In the genomic region with DNA sequence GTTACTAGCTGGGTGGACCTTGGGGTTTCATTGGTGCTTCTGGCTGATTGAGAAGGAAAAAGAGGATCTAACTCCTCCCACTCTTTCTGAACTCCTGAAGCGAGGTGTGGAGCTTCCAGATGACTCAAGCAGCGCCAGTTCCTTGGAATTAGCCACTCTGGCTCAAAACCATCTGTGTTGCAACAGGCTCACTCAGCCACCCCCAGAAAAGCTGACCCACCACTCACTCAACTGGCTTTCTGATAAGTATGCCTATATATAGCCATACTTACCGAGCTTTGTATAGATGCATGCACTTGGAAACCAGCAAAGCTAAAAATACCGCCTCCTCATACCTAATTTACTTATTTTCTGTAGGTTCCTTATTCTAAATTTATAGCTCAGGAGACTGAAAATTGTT, we compare ENCODE assay signal across 13 cellular contexts.
DNase-seq lines count a peak whose midpoint lies in the region; ATAC-seq and TF ChIP-seq lines count a peak whose summit lies in the region.
"Had no signal": no experiment of that assay in that cellular context is flagged by ENCODE, and none has a peak within 500 bp of the region (broad histone marks: within the 10 kb centered on the region; RNA-seq: fewer than 3 reads in every experiment).

No MANE protein-coding gene starts in this region.

- TF ChIP-seq CTCF in lung (IDR thresholded peaks at IDR 0.05; ENCODE audit: control extremely low read depth, extremely low read depth) (no peak), MM.1S (IDR thresholded peaks at IDR 0.05; ENCODE audit: low read length) (no peak), spleen (IDR thresholded peaks at IDR 0.05 in 8 of 11, conservative IDR thresholded peaks at IDR 0.05 in 3 of 11) (no peak)

- no peak for TF ChIP-seq POLR2A in spleen (IDR thresholded peaks at IDR 0.05)

- H3K36me3 Mint-ChIP-seq in naive thymus-derived CD8-positive, alpha-beta T cell, result no peaks in the 10 kb centered on the region

- no peaks in the 10 kb centered on the region for H3K27me3 ChIP-seq in BLaER1 treated with 17β-estradiol and CSF1 and Interleukin-3, amounts not matched to agents 10 nM and 100 nM
- H3K27me3 ChIP-seq in lung (ENCODE audit: control insufficient read depth, insufficient read depth) (no peaks in the 10 kb centered on the region), MM.1S (replicated peaks; ENCODE audit: insufficient read depth, low read length) (no peaks in the 10 kb centered on the region), spleen (replicated peaks in 1 of 7) (no peaks in the 10 kb centered on the region)
- H3K27me3 ChIP-seq: stomach had no signal

- H3K27ac Mint-ChIP-seq in naive thymus-derived CD8-positive, alpha-beta T cell, result no peak overlapping the region
- H3K27ac Mint-ChIP-seq: CD4-positive, alpha-beta T cell had no signal

- DNase-seq in KBM-7 (peak; percentile 45), astrocyte of the hippocampus (ENCODE audit: low read depth, low spot score) (peak; percentile 83), lung (ENCODE audit: low spot score) (peak; percentile 53), MM.1S (no peak), NCI-H524 treated with DMSO at 0.1 percent for 48 hours (lab: John Stamatoyannopoulos, UW) (no peak), spleen (no peak)
- no peak for DNase-seq in naive thymus-derived CD8-positive, alpha-beta T cell
- DNase-seq: activated CD8-positive, alpha-beta memory T cell treated with anti-CD3 and anti-CD28 coated beads, Interleukin-2, amount 50 U/mL, for 4 hours; CD4-positive, alpha-beta T cell; NCI-H446 treated with DMSO at 0.1 percent for 48 hours; stomach; T-helper 2 cell had no signal

- peak; percentile 81 for ATAC-seq in lung (ENCODE audit: insufficient read depth, low FRiP score)
- no peak for ATAC-seq in naive thymus-derived CD8-positive, alpha-beta T cell

- no peaks in the 10 kb centered on the region for H3K9me2 ChIP-seq in MM.1S (replicated peaks; ENCODE audit: insufficient read depth, low read length)

- peaks cover 0 to 12% (median 0%) of the 10 kb centered on the region in 11 experiments; a peak in 2 of 22 replicates for H3K9me3 ChIP-seq in BLaER1 treated with 17β-estradiol and CSF1 and Interleukin-3, amounts not matched to agents 10 nM and 100 nM (replicated peaks in 1 of 11)
- H3K9me3 ChIP-seq in lung (ENCODE audit: control insufficient read depth in 2 of 2, insufficient read depth in 1 of 2, low read length in 1 of 2) (no peaks in the 10 kb centered on the region), MM.1S (replicated peaks; ENCODE audit: insufficient read depth, low read length) (no peaks in the 10 kb centered on the region), spleen (no peaks in the 10 kb centered on the region)
- H3K9me3 ChIP-seq: stomach had no signal

- no peak overlapping the region for H3K4me3 Mint-ChIP-seq in naive thymus-derived CD8-positive, alpha-beta T cell
- H3K4me3 Mint-ChIP-seq: CD4-positive, alpha-beta T cell had no signal

- WGBS in lung, 2 donors, result 41 to 71% methylated on average over 4 of the region's 4 CpGs
- 63 to 75% (median 72%) methylated on average over 4 of the region's 4 CpGs for WGBS in spleen, 5 donors

- no peaks in the 10 kb centered on the region for H3K36me3 ChIP-seq in BLaER1 treated with 17β-estradiol and CSF1 and Interleukin-3, amounts not matched to agents 10 nM and 100 nM
- H3K36me3 ChIP-seq in lung (ENCODE audit: control insufficient read depth in 2 of 2, insufficient read depth in 2 of 2, low read length in 2 of 2), result no peaks in the 10 kb centered on the region
- no peaks in the 10 kb centered on the region for H3K36me3 ChIP-seq in MM.1S (replicated peaks; ENCODE audit: insufficient read depth, low read length)
- H3K36me3 ChIP-seq in spleen, result no peaks in the 10 kb centered on the region
- H3K36me3 ChIP-seq: stomach had no signal

- no peaks in the 10 kb centered on the region for H3K79me2 ChIP-seq in MM.1S (ENCODE audit: low read length)

- no peak overlapping the region for H2AFZ ChIP-seq in MM.1S (ENCODE audit: low read length)

- H3K27me3 Mint-ChIP-seq in naive thymus-derived CD8-positive, alpha-beta T cell, result peaks cover 0 to 16% (median 0%) of the 10 kb centered on the region in 5 donors
- H3K27me3 Mint-ChIP-seq: CD4-positive, alpha-beta T cell had no signal

- peak overlapping the region in 2 of 11 experiments; percentile 48 to 57; a peak in 4 of 22 replicates for H3K9ac ChIP-seq in BLaER1 treated with 17β-estradiol and CSF1 and Interleukin-3, amounts not matched to agents 10 nM and 100 nM
- H3K9ac ChIP-seq in MM.1S (ENCODE audit: low read length), result no peak overlapping the region

- H3K4me3 ChIP-seq in BLaER1 treated with 17β-estradiol and CSF1 and Interleukin-3, amounts not matched to agents 10 nM and 100 nM, result no peak overlapping the region
- no peak overlapping the region for H3K4me3 ChIP-seq in lung
- H3K4me3 ChIP-seq in MM.1S (ENCODE audit: low read length), result no peak overlapping the region
- no peak overlapping the region for H3K4me3 ChIP-seq in spleen
- H3K4me3 ChIP-seq: stomach had no signal

- intact Hi-C loops in spleen (cut with DNase I; ENCODE audit: low total_unique reads), result loop anchor here (10.0 kb wide), 1 partner anchor 157 kb away; no protein-coding TSS in a partner anchor

- no peaks in the 10 kb centered on the region for H3F3A ChIP-seq in MM.1S (ENCODE audit: insufficient read depth, low read length)

- POLR2A ChIA-PET in naive thymus-derived CD8-positive, alpha-beta T cell (lab: Charles Lee), result interaction anchor here (0.6 kb wide), 1 partner anchor 287 kb away, joined by 3 read pairs; no protein-coding TSS in a partner anchor

- H4K20me1 ChIP-seq in BLaER1 treated with 17β-estradiol and CSF1 and Interleukin-3, amounts not matched to agents 10 nM and 100 nM, result no peaks in the 10 kb centered on the region
- H4K20me1 ChIP-seq in MM.1S (ENCODE audit: insufficient read depth, low read length), result no peaks in the 10 kb centered on the region

- in situ Hi-C loops in KBM-7 (cut with MboI; ENCODE audit: low pct_unique_long_range_greater_than_20kb, low sequenced_read_pairs), result loop anchor here (25.0 kb wide), 1 partner anchor 89 kb away; no protein-coding TSS in a partner anchor

- H3K9me3 Mint-ChIP-seq in naive thymus-derived CD8-positive, alpha-beta T cell, result no peaks in the 10 kb centered on the region
- H3K9me3 Mint-ChIP-seq: CD4-positive, alpha-beta T cell had no signal

- peaks cover 7 to 70% (median 10%) of the 10 kb centered on the region in 10 experiments; a peak in 19 of 20 replicates for H3K4me1 ChIP-seq in BLaER1 treated with 17β-estradiol and CSF1 and Interleukin-3, amounts not matched to agents 10 nM and 100 nM
- H3K4me1 ChIP-seq in lung (ENCODE audit: control insufficient read depth in 2 of 2, insufficient read depth in 2 of 2, low read length in 2 of 2) (peaks cover 0 to 2% of the 10 kb centered on the region in 2 donors), MM.1S (ENCODE audit: low read length) (0 out of 2 replicates have a peak, but pooled peaks cover 8% of the 10 kb centered on the region), spleen (no peaks in the 10 kb centered on the region)
- H3K4me1 ChIP-seq: stomach had no signal

- peak overlapping the region; percentile 4 to 76 (median 37); a peak in 17 of 22 replicates for H3K4me2 ChIP-seq in BLaER1 treated with 17β-estradiol and CSF1 and Interleukin-3, amounts not matched to agents 10 nM and 100 nM
- no peak overlapping the region for H3K4me2 ChIP-seq in MM.1S (ENCODE audit: low read depth, low read length)

- peak overlapping the region in 3 of 11 experiments; percentile 31 to 70 (median 69); a peak in 5 of 22 replicates for H3K27ac ChIP-seq in BLaER1 treated with 17β-estradiol and CSF1 and Interleukin-3, amounts not matched to agents 10 nM and 100 nM
- H3K27ac ChIP-seq in lung (ENCODE audit: low read depth in 1 of 2, low read length in 1 of 2), result no peak overlapping the region
- no peak overlapping the region for H3K27ac ChIP-seq in MM.1S (ENCODE audit: low read length)
- H3K27ac ChIP-seq in spleen, result no peak overlapping the region
- H3K27ac ChIP-seq: stomach had no signal

- no peaks in the 10 kb centered on the region for H3K4me1 Mint-ChIP-seq in naive thymus-derived CD8-positive, alpha-beta T cell

Comparison
In these comparisons a context has a peak if more than half of its experiments do, and no peak if none do; other contexts are left out.
1. DNase-seq: peak in KBM-7 (single experiment), astrocyte of the hippocampus (single experiment) and lung (single experiment); none in naive thymus-derived CD8-positive, alpha-beta T cell (0 of 10), MM.1S (single experiment), NCI-H524 treated with DMSO at 0.1 percent for 48 hours (single experiment) and spleen (single experiment).